In the genomic region with DNA sequence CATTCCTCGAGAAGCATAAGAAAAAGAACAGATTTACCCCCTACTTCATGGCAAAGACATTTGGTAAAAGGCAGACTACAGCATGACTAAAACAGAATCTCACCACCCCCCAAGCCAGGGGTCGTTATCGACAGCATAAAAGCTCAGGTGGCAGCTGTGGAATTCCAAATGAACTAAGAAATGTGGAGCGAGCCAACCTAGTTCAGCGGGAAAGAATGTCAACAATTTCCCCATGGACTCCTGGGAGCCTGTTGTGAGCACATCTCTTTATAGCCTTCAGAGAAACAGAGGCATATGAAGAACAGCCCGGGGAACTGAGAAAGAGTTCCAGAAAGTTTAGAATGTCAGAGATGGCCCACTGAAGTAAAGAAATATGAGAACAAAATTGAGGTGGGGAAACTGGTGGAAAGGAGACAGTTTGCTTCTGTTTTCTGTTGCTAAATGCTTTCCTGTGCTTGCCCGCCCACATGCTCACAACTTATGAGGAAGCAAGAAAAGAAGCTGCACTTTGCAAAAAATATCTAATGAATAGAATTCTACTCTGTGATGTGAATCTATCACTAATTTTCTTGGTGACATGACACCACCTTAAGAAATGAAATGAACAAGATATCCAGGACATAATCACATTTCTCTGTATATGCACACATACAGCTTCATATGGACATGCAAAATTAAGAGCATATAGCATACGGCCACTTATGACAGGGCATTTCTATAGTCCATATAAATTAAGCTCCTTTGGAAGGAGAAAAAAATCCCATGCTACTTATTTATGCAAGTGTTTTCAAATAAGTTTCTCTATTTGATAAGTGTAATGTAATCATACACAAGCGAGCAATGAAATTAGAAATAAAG, we compare ENCODE assay signal across 9 cellular contexts.
DNase-seq lines count a peak whose midpoint lies in the region; ATAC-seq and TF ChIP-seq lines count a peak whose summit lies in the region.
"Had no signal": no experiment of that assay in that cellular context is flagged by ENCODE, and none has a peak within 500 bp of the region (broad histone marks: within the 10 kb centered on the region; RNA-seq: fewer than 3 reads in every experiment).

No MANE protein-coding gene starts in this region.

- peaks cover 3% of the 10 kb centered on the region for H3K36me3 Mint-ChIP-seq in mesothelial cell of epicardium

- CTCF ChIA-PET in A673 (lab: Charles Lee): interaction anchor here (1.2 kb wide), 1 partner anchor 14 kb away, joined by 4 read pairs; no protein-coding TSS in a partner anchor

- no peaks in the 10 kb centered on the region for H3K4me1 ChIP-seq in A673 (ENCODE audit: insufficient read depth, low read length, poor library complexity, severe bottlenecking)
- H3K4me1 ChIP-seq in HUES6 (ENCODE audit: control insufficient read depth, insufficient read depth, low read length): peaks cover 54% of the 10 kb centered on the region
- H3K4me1 ChIP-seq in colonic mucosa: no peaks in the 10 kb centered on the region

- H3K4me3 Mint-ChIP-seq in mesothelial cell of epicardium: no peak overlapping the region

- no peak for ATAC-seq in GM21515 (IDR thresholded peaks at IDR 0.05; ENCODE audit: unreplicated experiment)

- no peaks in the 10 kb centered on the region for H3K36me3 ChIP-seq in A673 (ENCODE audit: insufficient read depth, low read length, poor library complexity, severe bottlenecking)
- no peaks in the 10 kb centered on the region for H3K36me3 ChIP-seq in HUES6 (ENCODE audit: control insufficient read depth, insufficient read depth, low read length)
- H3K36me3 ChIP-seq in colonic mucosa: no peaks in the 10 kb centered on the region

- H3K27ac Mint-ChIP-seq in mesothelial cell of epicardium: peak overlapping the region; percentile 97

- no peaks in the 10 kb centered on the region for H3K9me3 ChIP-seq in A673 (ENCODE audit: low read depth, low read length, poor library complexity, severe bottlenecking)
- H3K9me3 ChIP-seq in HUES6 (ENCODE audit: control insufficient read depth, insufficient read depth, low read depth, low read length): no peaks in the 10 kb centered on the region
- no peaks in the 10 kb centered on the region for H3K9me3 ChIP-seq in colonic mucosa

- peaks cover 15% of the 10 kb centered on the region for H3K9me3 Mint-ChIP-seq in mesothelial cell of epicardium

- no peaks in the 10 kb centered on the region for H3K27me3 Mint-ChIP-seq in mesothelial cell of epicardium (ENCODE audit: low read depth)

- POLR2A ChIA-PET in A673 (lab: Charles Lee; ENCODE audit: low non-redundant PET): no interaction called here

- H3K27me3 ChIP-seq in A673 (replicated peaks; ENCODE audit: insufficient read depth, low read depth, low read length, poor library complexity): no peaks in the 10 kb centered on the region
- H3K27me3 ChIP-seq in HUES6 (ENCODE audit: control insufficient read depth, insufficient read depth, low read length): no peaks in the 10 kb centered on the region; the same call in 1 of the 2 replicates
- no peaks in the 10 kb centered on the region for H3K27me3 ChIP-seq in colonic mucosa

- H3K9ac ChIP-seq in HUES6 (ENCODE audit: low read length) (peak overlapping the region; percentile 55), colonic mucosa (ENCODE audit: low read depth in 2 of 2, low read length in 2 of 2) (no peak overlapping the region)

- peaks cover 57% of the 10 kb centered on the region for H3K4me1 Mint-ChIP-seq in mesothelial cell of epicardium

- intact Hi-C loops in A673 (cut with micrococcal nuclease; ENCODE audit: unreplicated experiment) (no loop called here), colonic mucosa (cut with DNase I) (no loop called here)

- no peak overlapping the region for H3K27ac ChIP-seq in A673 (ENCODE audit: low read depth, low read length, poor library complexity, severe bottlenecking)
- peak overlapping the region; percentile 85; the same call in 1 of the 2 replicates for H3K27ac ChIP-seq in HUES6 (ENCODE audit: low read depth, low read length)
- no peak overlapping the region for H3K27ac ChIP-seq in colonic mucosa

- H3K4me3 ChIP-seq in A673 (ENCODE audit: low read depth, low read length, poor library complexity, severe bottlenecking) (no peak overlapping the region), HUES6 (ENCODE audit: low read depth, low read length) (no peak overlapping the region), cardiac fibroblast (replicated peaks in 1 of 2; ENCODE audit: low read depth in 2 of 2, low read length in 2 of 2) (no peak overlapping the region), colonic mucosa (no peak overlapping the region)

- no TSS peak for BruUV-seq in A673 (replicated peaks; lab: Mats Ljungman, UMichigan)

- DNase-seq in A673 (ENCODE audit: low spot score) (peak; percentile 4), cardiac fibroblast (ENCODE audit: low read depth in 2 of 2) (peak; percentile 74 to 78), mesothelial cell of epicardium (ENCODE audit: low spot score in 2 of 2, unreplicated experiment in 2 of 2) (no peak), colonic mucosa (no peak), D341Med (ENCODE audit: low spot score) (no peak), GDM1 (lab: John Stamatoyannopoulos, UW) (no peak)
- DNase-seq: C1 segment of cervical spinal cord had no signal

- TF ChIP-seq CTCF in A673 (conservative IDR thresholded peaks at IDR 0.05; ENCODE audit: low read depth, low read length): no peak
- TF ChIP-seq CTCF in cardiac fibroblast (IDR thresholded peaks at IDR 0.05; ENCODE audit: low read depth, low read length): no peak
- TF ChIP-seq CTCF in mesothelial cell of epicardium (IDR thresholded peaks at IDR 0.05; ENCODE audit: unreplicated experiment): no peak
- TF ChIP-seq CTCF in colonic mucosa (IDR thresholded peaks at IDR 0.05): no peak

Comparison
In these comparisons a context has a peak if more than half of its experiments do, and no peak if none do; other contexts are left out.
1. DNase-seq: peak in A673 (single experiment) and cardiac fibroblast (2 of 2); none in mesothelial cell of epicardium (0 of 2), colonic mucosa (single experiment), D341Med (single experiment) and GDM1 (single experiment).